Comparison of ENCODE assay signal across 21 cellular contexts in genomic region chr18:7104649-7105048, GRCh38. TPM values are rescaled to one million over a fixed set of nuclear protein-coding genes. Genes with fewer than 3 reads are reported as not detected.
A peak's percentile ranks its signal among the peaks of the same experiment; 100 is the strongest.
DNase-seq lines count a peak whose midpoint lies in the region; ATAC-seq, FAIRE-seq and TF ChIP-seq lines count a peak whose summit lies in the region.
"Had no signal": no experiment of that assay in that cellular context is flagged by ENCODE, and none has a peak within 500 bp of the region (broad histone marks: within the 10 kb centered on the region; RNA-seq: fewer than 3 reads in every experiment).

No MANE protein-coding gene starts in this region.

- peak; percentile 42 for ATAC-seq in esophagus mucosa
- ATAC-seq in HG02973 (IDR thresholded peaks at IDR 0.05; ENCODE audit: unreplicated experiment), result no peak
- ATAC-seq: K562 had no signal

- TF ChIP-seq CTCF in progenitor cell of endocrine pancreas (IDR thresholded peaks at IDR 0.05; ENCODE audit: unreplicated experiment), result no peak

- peaks cover 41% of the 10 kb centered on the region for H3K36me3 Mint-ChIP-seq in progenitor cell of endocrine pancreas (ENCODE audit: insufficient read depth)
- H3K36me3 Mint-ChIP-seq: CD4-positive, CD25-positive, alpha-beta regulatory T cell had no signal

- DNase-seq in kidney tubule cell (ENCODE audit: low spot score) (peak; percentile 23), progenitor cell of endocrine pancreas (ENCODE audit: low spot score, unreplicated experiment) (no peak), urothelium cell line (ENCODE audit: low spot score) (no peak), frontal cortex (ENCODE audit: low spot score in 2 of 2) (no peak), globus pallidus (ENCODE audit: low spot score) (no peak)
- DNase-seq: ACHN; BE2C; C1 segment of cervical spinal cord; Caco-2; CD4-positive, CD25-positive, alpha-beta regulatory T cell; DMS79; GF-D8; H9; IMR-90 had no signal

- H3K4me3 Mint-ChIP-seq in progenitor cell of endocrine pancreas (ENCODE audit: low read depth), result no peak overlapping the region
- H3K4me3 Mint-ChIP-seq: CD4-positive, CD25-positive, alpha-beta regulatory T cell; H9 had no signal

- peaks cover 21% of the 10 kb centered on the region for H3K4me1 Mint-ChIP-seq in progenitor cell of endocrine pancreas (ENCODE audit: low read depth)
- H3K4me1 Mint-ChIP-seq: CD4-positive, CD25-positive, alpha-beta regulatory T cell had no signal

- H3K27ac Mint-ChIP-seq in progenitor cell of endocrine pancreas, result peak overlapping the region; percentile 20
- H3K27ac Mint-ChIP-seq: CD4-positive, CD25-positive, alpha-beta regulatory T cell; H9 had no signal

- peaks cover 5% of the 10 kb centered on the region for H3K9me3 Mint-ChIP-seq in progenitor cell of endocrine pancreas (ENCODE audit: low read depth)
- H3K9me3 Mint-ChIP-seq: H9 had no signal

- FAIRE-seq in urothelium cell line (lab: Jason Lieb, UNC) (peak; percentile 86), frontal cortex (lab: Jason Lieb, UNC) (no peak)
- FAIRE-seq: A204.1, D721Med, H1, HTR-8/SVneo, K562 had no signal

- H3K27me3 Mint-ChIP-seq in progenitor cell of endocrine pancreas, result no peaks in the 10 kb centered on the region
- H3K27me3 Mint-ChIP-seq: CD4-positive, CD25-positive, alpha-beta regulatory T cell had no signal

RNA-seq across cellular contexts. Expression of gene LAMA1, which starts 12.9 kb away (rescaled TPM):
- 5.5 TPM for total RNA-seq in esophagus mucosa
- 257 and 299 TPM in 2 replicates for total RNA-seq in progenitor cell of endocrine pancreas
- 12.2 TPM for total RNA-seq in frontal cortex
- total RNA-seq: CD4-positive, CD25-positive, alpha-beta regulatory T cell had no signal

Comparison
In these comparisons a context has a peak if more than half of its experiments do, and no peak if none do; other contexts are left out.
1. RNA of gene LAMA1, which starts 12.9 kb away (total RNA-seq): 257 to 299 TPM in progenitor cell of endocrine pancreas; 12.2 TPM in frontal cortex (single experiment) and 5.5 TPM in esophagus mucosa (single experiment); every median in the first group is over 10 times any median in the second.